11 cellular contexts compared by ENCODE assay signal in genomic region chr5:151718168-151718567, GRCh38. TPM values are rescaled to one million over a fixed set of nuclear protein-coding genes. Genes with fewer than 3 reads are reported as not detected.
DNase-seq lines count a peak whose midpoint lies in the region; ATAC-seq and TF ChIP-seq lines count a peak whose summit lies in the region.
"Had no signal": no experiment of that assay in that cellular context is flagged by ENCODE, and none has a peak within 500 bp of the region (broad histone marks: within the 10 kb centered on the region; RNA-seq: fewer than 3 reads in every experiment).

No MANE protein-coding gene starts in this region.

- no peaks in the 10 kb centered on the region for H3K9me2 ChIP-seq in GM23248 (ENCODE audit: insufficient read depth)

- 0 to 7% methylated on average over 2 of the region's 2 CpGs for WGBS in GM23248 (ENCODE audit: low coverage in 1 of 2, low lambda C conversion rate in 2 of 2, missing lambda C conversion rate in 2 of 2), 2 experiments

- H3K9me3 ChIP-seq in GM23248 (ENCODE audit: low read depth) (no peaks in the 10 kb centered on the region), thoracic aorta (no peaks in the 10 kb centered on the region)
- H3K9me3 ChIP-seq: MG63 had no signal

- peak overlapping the region; percentile 78 for H2AFZ ChIP-seq in GM23248

- H3K4me1 ChIP-seq in GM23248 (ENCODE audit: insufficient read depth) (peaks cover 32% of the 10 kb centered on the region), thoracic aorta (ENCODE audit: control insufficient read depth in 1 of 2, low read depth in 2 of 2) (peaks cover 8 to 58% of the 10 kb centered on the region in 2 donors)

- in situ Hi-C loops in GM23248 (cut with MboI) (no loop called here), brain microvascular endothelial cell (cut with HindIII; ENCODE audit: low pct_ligation_motif_present, low sequenced_read_pairs) (no loop called here)

- peak overlapping the region; percentile 63 for H3K4me3 ChIP-seq in GM23248
- H3K4me3 ChIP-seq in brain microvascular endothelial cell (ENCODE audit: low read depth, low read length) = no peak overlapping the region
- no peak overlapping the region for H3K4me3 ChIP-seq in thoracic aorta
- H3K4me3 ChIP-seq: MG63 had no signal

- H3K9ac ChIP-seq in GM23248 = peak overlapping the region; percentile 87

- H4K20me1 ChIP-seq in GM23248 (ENCODE audit: insufficient read depth) = no peaks in the 10 kb centered on the region

- H3K36me3 ChIP-seq in GM23248 (ENCODE audit: low read depth) = no peaks in the 10 kb centered on the region
- H3K36me3 ChIP-seq in brain microvascular endothelial cell (replicated peaks) = no peaks in the 10 kb centered on the region
- no peaks in the 10 kb centered on the region for H3K36me3 ChIP-seq in thoracic aorta
- H3K36me3 ChIP-seq: MG63 had no signal

- TF ChIP-seq CTCF in brain microvascular endothelial cell (IDR thresholded peaks at IDR 0.05; ENCODE audit: low read depth, low read length, missing control alignments) = no peak
- no peak for TF ChIP-seq CTCF in thoracic aorta (IDR thresholded peaks at IDR 0.05)

- H3K79me2 ChIP-seq in GM23248 (ENCODE audit: insufficient read depth) = 0 out of 2 replicates have a peak, but pooled peaks cover 5% of the 10 kb centered on the region

- H3K4me2 ChIP-seq in GM23248 (ENCODE audit: unreplicated experiment) = peak overlapping the region; percentile 90

- ATAC-seq in thoracic aorta (ENCODE audit: insufficient number of reproducible peaks, low FRiP score, low read depth) = no peak
- ATAC-seq in HG03439 (IDR thresholded peaks at IDR 0.05; ENCODE audit: unreplicated experiment) = no peak
- ATAC-seq: stimulated activated memory B cell treated with anti-CD40 and anti-IgM and Interleukin-4, amounts not matched to agents 10 μg/mL and 1 μg/mL and 100 μg/mL, for 72 hours had no signal

- DNase-seq in GM23248 (peak; percentile 88), brain microvascular endothelial cell (peak; percentile 40), left kidney (ENCODE audit: low read depth, low spot score) (peak; percentile 21), thoracic aorta (ENCODE audit: low spot score) (no peak), nucleus accumbens (lab: John Stamatoyannopoulos, UW) (no peak), T-helper 2 cell (no peak)
- DNase-seq: COR-L47; MG63; stimulated activated CD4-positive, alpha-beta T cell treated with anti-CD3 and anti-CD28 coated beads, Interleukin-4, amount 100 ng/mL, for 4 hours had no signal

- peaks cover 35% of the 10 kb centered on the region for H3F3A ChIP-seq in GM23248 (ENCODE audit: insufficient read depth)

- H3K27me3 ChIP-seq in GM23248 (replicated peaks; ENCODE audit: insufficient read depth) (no peaks in the 10 kb centered on the region), brain microvascular endothelial cell (replicated peaks) (no peaks in the 10 kb centered on the region), thoracic aorta (replicated peaks; ENCODE audit: insufficient read depth) (no peaks in the 10 kb centered on the region)
- H3K27me3 ChIP-seq: MG63 had no signal

- H3K27ac ChIP-seq in GM23248 = peak overlapping the region; percentile 97
- H3K27ac ChIP-seq in brain microvascular endothelial cell = peak overlapping the region; percentile 76
- peak overlapping the region; percentile 59 to 75 for H3K27ac ChIP-seq in thoracic aorta

RNA-seq across cellular contexts. Expression of gene SPARC, which starts 31.5 kb away (rescaled TPM):
- total RNA-seq in GM23248 (2014; rRNA removed; shearing (Covaris generic)) = 5,563 and 6,520 TPM in 2 replicates
- 20,092 and 20,398 TPM in 2 replicates for polyA plus RNA-seq in GM23248 (2016; fragmentation: Nextera tagmentation; extraction: Ambion mirVana)
- 1,000 to 10,000 TPM; 1,654 to 1,851 TPM for total RNA-seq in thoracic aorta

RNA-seq across cellular contexts. Expression of gene ATOX1, which starts 40.3 kb away (rescaled TPM):
- 52.2 and 126 TPM in 2 replicates for total RNA-seq in GM23248 (2014; rRNA removed; shearing (Covaris generic))
- 278 and 296 TPM in 2 replicates for polyA plus RNA-seq in GM23248 (2016; fragmentation: Nextera tagmentation; extraction: Ambion mirVana)
- 10 to 100 TPM; 32.9 to 36.8 TPM for total RNA-seq in thoracic aorta

RNA-seq across cellular contexts. Expression of gene G3BP1, which starts 53.6 kb away (rescaled TPM):
- 134 and 153 TPM in 2 replicates for total RNA-seq in GM23248 (2014; rRNA removed; shearing (Covaris generic))
- 189 and 190 TPM in 2 replicates for polyA plus RNA-seq in GM23248 (2016; fragmentation: Nextera tagmentation; extraction: Ambion mirVana)
- 100 to 1,000 TPM in 1 of 2 donors, 10 to 100 TPM in 1; 64.7 to 182 TPM for total RNA-seq in thoracic aorta

Comparison
In these comparisons a context has a peak if more than half of its experiments do, and no peak if none do; other contexts are left out.
1. DNase-seq: peak in GM23248 (single experiment), brain microvascular endothelial cell (single experiment) and left kidney (single experiment); none in thoracic aorta (single experiment), nucleus accumbens (0 of 56) and T-helper 2 cell (0 of 5).
2. Peak in every context shown above with its lines, with median percentiles within 50 percentile points of each other: H3K27ac ChIP-seq.